Comparison of ENCODE assay signal across 17 cellular contexts in genomic region chr1:84736944-84737343, GRCh38. TPM values are rescaled to one million over a fixed set of nuclear protein-coding genes. Genes with fewer than 3 reads are reported as not detected.
DNase-seq lines count a peak whose midpoint lies in the region; ATAC-seq and TF ChIP-seq lines count a peak whose summit lies in the region.
"Had no signal": no experiment of that assay in that cellular context is flagged by ENCODE, and none has a peak within 500 bp of the region (broad histone marks: within the 10 kb centered on the region; RNA-seq: fewer than 3 reads in every experiment).

No MANE protein-coding gene starts in this region.

- no peaks in the 10 kb centered on the region for H3K9me2 ChIP-seq in GM23248 (ENCODE audit: insufficient read depth)

- peaks cover 15% of the 10 kb centered on the region for H3K4me1 Mint-ChIP-seq in endodermal cell
- H3K4me1 Mint-ChIP-seq in stimulated activated effector memory CD8-positive, alpha-beta T cell treated with anti-CD3 and anti-CD28 coated beads, Interleukin-12 subunit alpha, Interleukin-12 subunit beta, amount 100 ng/mL, for 72 hours, result peaks cover 5% of the 10 kb centered on the region
- H3K4me1 Mint-ChIP-seq in T-helper 2 cell treated with Interferon-gamma antibody and Interleukin-4, amounts not matched to agents 5 μg/mL and 100 μg/mL, for 36 hours (ENCODE audit: low read depth), result no peaks in the 10 kb centered on the region
- H3K4me1 Mint-ChIP-seq: CD4-positive, alpha-beta memory T cell had no signal

- no peak overlapping the region for H3K14ac ChIP-seq in IMR-90 (replicated peaks; ENCODE audit: low read depth, low read length)

- dilution Hi-C loops in IMR-90 (cut with HindIII; ENCODE audit: low sequenced_read_pairs, unreplicated experiment), result no loop called here

- no peaks in the 10 kb centered on the region for H3K9me3 Mint-ChIP-seq in endodermal cell
- no peaks in the 10 kb centered on the region for H3K9me3 Mint-ChIP-seq in stimulated activated effector memory CD8-positive, alpha-beta T cell treated with anti-CD3 and anti-CD28 coated beads, Interleukin-12 subunit alpha, Interleukin-12 subunit beta, amount 100 ng/mL, for 72 hours
- no peaks in the 10 kb centered on the region for H3K9me3 Mint-ChIP-seq in T-helper 2 cell treated with Interferon-gamma antibody and Interleukin-4, amounts not matched to agents 5 μg/mL and 100 μg/mL, for 36 hours
- H3K9me3 Mint-ChIP-seq: GM23338 had no signal

- DNase-seq in GM23248, result no peak
- DNase-seq in IMR-90, result no peak
- no peak for DNase-seq in endodermal cell
- no peak for DNase-seq in stimulated activated effector memory CD8-positive, alpha-beta T cell treated with anti-CD3 and anti-CD28 coated beads, Interleukin-12 subunit alpha, Interleukin-12 subunit beta, amount 100 ng/mL, for 72 hours (ENCODE audit: low spot score in 2 of 2)
- no peak for DNase-seq in ureter (ENCODE audit: low spot score)
- DNase-seq in lower lobe of right lung, result no peak
- DNase-seq in T-helper 2 cell treated with Interferon-gamma antibody and Interleukin-4, amounts not matched to agents 5 μg/mL and 100 μg/mL, for 36 hours (ENCODE audit: low spot score), result no peak
- DNase-seq: C1 segment of cervical spinal cord; Calu3; CD4-positive, alpha-beta memory T cell; COR-L47; DMS53; DMS79 treated with DMSO at 0.1 percent for 48 hours; GF-D8; H9 had no signal

- H3K4me3 ChIP-seq in GM23248, result no peak overlapping the region
- H3K4me3 ChIP-seq in IMR-90 (ENCODE audit: insufficient read depth, low read depth, low read length), result no peak overlapping the region
- peak overlapping the region; percentile 30 for H3K4me3 ChIP-seq in endodermal cell (ENCODE audit: low read length)
- H3K4me3 ChIP-seq in lower lobe of right lung, result no peak overlapping the region
- H3K4me3 ChIP-seq: GM23338 had no signal

- H3K9me1 ChIP-seq in IMR-90 (ENCODE audit: insufficient read depth, low read length), result no peaks in the 10 kb centered on the region

- H3K79me1 ChIP-seq in IMR-90 (ENCODE audit: low read depth in 1 of 2, low read length in 2 of 2), result no peaks in the 10 kb centered on the region

- no peak for TF ChIP-seq POLR2A in IMR-90 (IDR thresholded peaks at IDR 0.05; ENCODE audit: low read depth, low read length)

- no peak overlapping the region for H3K23ac ChIP-seq in IMR-90 (ENCODE audit: low read depth, low read length)

- no peaks in the 10 kb centered on the region for H3K36me3 Mint-ChIP-seq in endodermal cell (ENCODE audit: low read depth)
- H3K36me3 Mint-ChIP-seq in stimulated activated effector memory CD8-positive, alpha-beta T cell treated with anti-CD3 and anti-CD28 coated beads, Interleukin-12 subunit alpha, Interleukin-12 subunit beta, amount 100 ng/mL, for 72 hours, result no peaks in the 10 kb centered on the region
- no peaks in the 10 kb centered on the region for H3K36me3 Mint-ChIP-seq in T-helper 2 cell treated with Interferon-gamma antibody and Interleukin-4, amounts not matched to agents 5 μg/mL and 100 μg/mL, for 36 hours (ENCODE audit: low read depth)
- H3K36me3 Mint-ChIP-seq: CD4-positive, alpha-beta memory T cell had no signal

- H2BK15ac ChIP-seq in IMR-90 (ENCODE audit: low read depth, low read length), result no peak overlapping the region

- H3K36me3 ChIP-seq in GM23248 (ENCODE audit: low read depth) (no peaks in the 10 kb centered on the region), IMR-90 (ENCODE audit: control insufficient read depth, insufficient read depth, low read length) (no peaks in the 10 kb centered on the region), endodermal cell (ENCODE audit: control insufficient read depth, insufficient read depth, low read length) (no peaks in the 10 kb centered on the region), lower lobe of right lung (no peaks in the 10 kb centered on the region)

- CTCF ChIA-PET in IMR-90 (lab: Yijun Ruan, JAX), result no interaction called here

- H3K27me3 Mint-ChIP-seq in endodermal cell (ENCODE audit: insufficient read depth), result peaks cover 6% of the 10 kb centered on the region
- peaks cover 8% of the 10 kb centered on the region for H3K27me3 Mint-ChIP-seq in T-helper 2 cell treated with Interferon-gamma antibody and Interleukin-4, amounts not matched to agents 5 μg/mL and 100 μg/mL, for 36 hours (ENCODE audit: low read depth)

- H3K4ac ChIP-seq in IMR-90 (ENCODE audit: low read depth, low read length), result peak overlapping the region; percentile 52; the same call in 1 of the 2 replicates

- no peak overlapping the region for H4K5ac ChIP-seq in IMR-90 (ENCODE audit: low read depth, low read length)

- H2AFZ ChIP-seq in GM23248 (0 out of 2 replicates have a peak overlapping the region, but pooled peaks have one; percentile 25), IMR-90 (replicated peaks; ENCODE audit: low read length, poor library complexity) (no peak overlapping the region)

- ATAC-seq in IMR-90 (ENCODE audit: low read depth) (no peak), lower lobe of right lung (no peak)
- peak; percentile 76 for ATAC-seq in stimulated activated effector memory CD8-positive, alpha-beta T cell treated with anti-CD3 and anti-CD28 coated beads, Interleukin-12 subunit alpha, Interleukin-12 subunit beta, amount 100 ng/mL, for 72 hours
- ATAC-seq: GM23338, HCT116 had no signal

- H3F3A ChIP-seq in GM23248 (ENCODE audit: insufficient read depth), result peaks cover 14% of the 10 kb centered on the region

- H2BK120ac ChIP-seq in IMR-90 (ENCODE audit: low read depth, low read length), result no peak overlapping the region

- no peak overlapping the region for H4K91ac ChIP-seq in IMR-90 (ENCODE audit: insufficient read depth, low read depth, low read length)

- H3K9ac ChIP-seq in GM23248 (no peak overlapping the region), IMR-90 (ENCODE audit: low read depth, low read length) (no peak overlapping the region), endodermal cell (ENCODE audit: extremely low read depth, low read length, poor library complexity, severe bottlenecking) (no peak overlapping the region)

- WGBS in GM23248 (ENCODE audit: low coverage in 1 of 2, low lambda C conversion rate in 2 of 2, missing lambda C conversion rate in 2 of 2), 2 experiments, result 96 to 100% methylated on average over 3 of the region's 3 CpGs
- WGBS in IMR-90 (ENCODE audit: extremely low coverage in 2 of 2, insufficient read length in 1 of 2), 2 experiments, result no CpG with 5 or more reads among the region's 3 CpGs
- 93 to 96% methylated on average over 3 of the region's 3 CpGs for WGBS in endodermal cell (ENCODE audit: insufficient coverage in 1 of 2, insufficient read length in 1 of 2), 2 experiments

- H3K27ac Mint-ChIP-seq in endodermal cell, result no peak overlapping the region
- no peak overlapping the region for H3K27ac Mint-ChIP-seq in stimulated activated effector memory CD8-positive, alpha-beta T cell treated with anti-CD3 and anti-CD28 coated beads, Interleukin-12 subunit alpha, Interleukin-12 subunit beta, amount 100 ng/mL, for 72 hours
- H3K27ac Mint-ChIP-seq in T-helper 2 cell treated with Interferon-gamma antibody and Interleukin-4, amounts not matched to agents 5 μg/mL and 100 μg/mL, for 36 hours, result no peak overlapping the region
- H3K27ac Mint-ChIP-seq: CD4-positive, alpha-beta memory T cell; GM23338; H9 had no signal

- H3K9me3 ChIP-seq in GM23248 (ENCODE audit: low read depth) (no peaks in the 10 kb centered on the region), IMR-90 (ENCODE audit: control insufficient read depth, insufficient read depth, low read length) (0 out of 2 replicates have a peak, but pooled peaks cover 1% of the 10 kb centered on the region), endodermal cell (ENCODE audit: control insufficient read depth, low read length) (no peaks in the 10 kb centered on the region), lower lobe of right lung (no peaks in the 10 kb centered on the region)

- no peak overlapping the region for H2BK5ac ChIP-seq in IMR-90 (ENCODE audit: low read depth, low read length, poor library complexity, severe bottlenecking)

- TF ChIP-seq CTCF in IMR-90 (conservative IDR thresholded peaks at IDR 0.05; ENCODE audit: low read depth, low read length), result no peak
- no peak for TF ChIP-seq CTCF in endodermal cell (conservative IDR thresholded peaks at IDR 0.05)
- no peak for TF ChIP-seq CTCF in lower lobe of right lung (IDR thresholded peaks at IDR 0.05)

- in situ Hi-C loops in GM23248 (cut with MboI), result no loop called here
- in situ Hi-C loops in IMR-90 (cut with MboI; ENCODE audit: low sequenced_read_pairs), result no loop called here

- POLR2A ChIA-PET in IMR-90 (lab: Charles Lee; ENCODE audit: unreplicated experiment), result no interaction called here

- no peak overlapping the region for H2AK5ac ChIP-seq in IMR-90 (ENCODE audit: low read depth, low read length)

- no peak for TF ChIP-seq RAD21 in IMR-90 (IDR thresholded peaks at IDR 0.05; ENCODE audit: low read length)

- H3K27me3 ChIP-seq in GM23248 (replicated peaks; ENCODE audit: insufficient read depth) (no peaks in the 10 kb centered on the region), IMR-90 (ENCODE audit: control insufficient read depth, insufficient read depth, low read length) (no peaks in the 10 kb centered on the region), endodermal cell (ENCODE audit: control insufficient read depth, insufficient read depth, low read length, poor library complexity, severe bottlenecking) (no peaks in the 10 kb centered on the region), lower lobe of right lung (ENCODE audit: low read depth) (peaks cover 5% of the 10 kb centered on the region)

- H3K4me1 ChIP-seq in GM23248 (ENCODE audit: insufficient read depth), result peaks cover 16% of the 10 kb centered on the region
- H3K4me1 ChIP-seq in IMR-90 (ENCODE audit: control insufficient read depth, insufficient read depth, low read length), result 0 out of 2 replicates have a peak, but pooled peaks cover 2% of the 10 kb centered on the region
- H3K4me1 ChIP-seq in endodermal cell (ENCODE audit: control insufficient read depth, insufficient read depth, low read length), result peaks cover 13% of the 10 kb centered on the region
- no peaks in the 10 kb centered on the region for H3K4me1 ChIP-seq in lower lobe of right lung

- H3K56ac ChIP-seq in IMR-90 (ENCODE audit: extremely low read depth, insufficient read depth, low read length), result no peak overlapping the region

- H3K79me2 ChIP-seq in GM23248 (ENCODE audit: insufficient read depth), result no peaks in the 10 kb centered on the region

- H3K4me2 ChIP-seq in GM23248 (ENCODE audit: unreplicated experiment) (no peak overlapping the region), IMR-90 (ENCODE audit: low read depth, low read length) (no peak overlapping the region)
- H3K4me2 ChIP-seq: GM23338 had no signal

- no peak overlapping the region for H2AK9ac ChIP-seq in IMR-90 (replicated peaks; ENCODE audit: low read depth, low read length, poor library complexity)

- peak overlapping the region; percentile 62; the same call in 1 of the 2 replicates for H3K18ac ChIP-seq in IMR-90 (ENCODE audit: low read depth, low read length)

- H2BK20ac ChIP-seq in IMR-90 (ENCODE audit: low read depth, low read length), result peak overlapping the region; percentile 35; the same call in 1 of the 2 replicates

- H3K4me3 Mint-ChIP-seq in endodermal cell, result no peak overlapping the region
- no peak overlapping the region for H3K4me3 Mint-ChIP-seq in stimulated activated effector memory CD8-positive, alpha-beta T cell treated with anti-CD3 and anti-CD28 coated beads, Interleukin-12 subunit alpha, Interleukin-12 subunit beta, amount 100 ng/mL, for 72 hours
- no peak overlapping the region for H3K4me3 Mint-ChIP-seq in T-helper 2 cell treated with Interferon-gamma antibody and Interleukin-4, amounts not matched to agents 5 μg/mL and 100 μg/mL, for 36 hours
- H3K4me3 Mint-ChIP-seq: CD4-positive, alpha-beta memory T cell; GM23338; H9 had no signal

- H3K27ac ChIP-seq in GM23248 (no peak overlapping the region), IMR-90 (ENCODE audit: insufficient read depth, low read length) (no peak overlapping the region), endodermal cell (ENCODE audit: low read depth, low read length) (no peak overlapping the region), lower lobe of right lung (no peak overlapping the region)

- H4K20me1 ChIP-seq in GM23248 (ENCODE audit: insufficient read depth) (no peaks in the 10 kb centered on the region), IMR-90 (ENCODE audit: insufficient read depth, low read length) (no peaks in the 10 kb centered on the region)

- no TSS peak for BruUV-seq in IMR-90 (replicated peaks; lab: Mats Ljungman, UMichigan)

- no peak overlapping the region for H4K8ac ChIP-seq in IMR-90 (ENCODE audit: low read depth in 2 of 2, low read length in 2 of 2)

- intact Hi-C loops in IMR-90 (cut with micrococcal nuclease) (loop anchor here (10.0 kb wide), 1 partner anchor 532 kb away; no protein-coding TSS in a partner anchor), lower lobe of right lung (cut with DNase I) (no loop called here)

RNA-seq across cellular contexts. Expression of gene SSX2IP, which starts 46.7 kb away (rescaled TPM):
- total RNA-seq in GM23248 (2014; rRNA removed; shearing (Covaris generic)), result 15.3 and 15.7 TPM in 2 replicates
- polyA plus RNA-seq in GM23248 (2016; fragmentation: Nextera tagmentation; extraction: Ambion mirVana) (11.3 and 14.5 TPM in 2 replicates), IMR-90 (2012; rRNA removed) (4.6 and 7.7 TPM in 2 replicates)
- total RNA-seq in IMR-90 (2012; rRNA removed) (13.4 and 22.8 TPM in 2 replicates), endodermal cell (10 to 100 TPM; 16.6 to 21.8 TPM), ureter (21.2 TPM), lower lobe of right lung (5.8 TPM)
- 0.77 and 1.4 TPM in 2 replicates for polyA plus RNA-seq in IMR-90 (2012; cell fraction: cytosol; rRNA removed)
- polyA plus RNA-seq in IMR-90 (2012; cell fraction: nucleus; rRNA removed; ENCODE audit: low replicate concordance), result 0.90 and 7.3 TPM in 2 replicates
- 18.8 TPM for polyA plus RNA-seq in endodermal cell (2013, experiment 1 of 2)
- polyA plus RNA-seq in endodermal cell (2013, experiment 2 of 2), result 19.6 TPM
